32 cellular contexts compared by ENCODE assay signal in genomic region chr1:204166237-204166636, GRCh38. TPM values are rescaled to one million over a fixed set of nuclear protein-coding genes. Genes with fewer than 3 reads are reported as not detected.
"Had no signal": no experiment of that assay in that cellular context is flagged by ENCODE, and none has a peak within 500 bp of the region (broad histone marks: within the 10 kb centered on the region; RNA-seq: fewer than 3 reads in every experiment).

Gene REN, minus strand, starts transcription at chr1:204166337. Its CDS starts 44 bp downstream, at chr1:204166293.

- H3K27me3 Mint-ChIP-seq: activated naive CD4-positive, alpha-beta T cell treated with anti-CD3 and anti-CD28 coated beads, Interleukin-2, amount 50 U/mL, for 24 hours; activated naive CD8-positive, alpha-beta T cell treated with anti-CD3 and anti-CD28 coated beads, Interleukin-2, amount 10 ng/mL, durations not matched to agents 7 days and 5 days had no signal

- DNase-seq: activated CD4-positive, alpha-beta T cell treated with anti-CD3 and anti-CD28 coated beads, Interleukin-2, amount 10 ng/mL, durations not matched to agents 24 days and 14 days; activated CD4-positive, alpha-beta T cell treated with anti-CD3 and anti-CD28 coated beads, Interleukin-2, amount 50 U/mL, for 48 hours; activated CD8-positive, alpha-beta T cell treated with anti-CD3 and anti-CD28 coated beads, Interleukin-2, amount 10 ng/mL, durations not matched to agents 7 days and 5 days; activated gamma-delta T cell; activated naive CD4-positive, alpha-beta T cell treated with Interleukin-2 at 50 U/mL for 16 hours; activated naive CD8-positive, alpha-beta T cell treated with anti-CD3 and anti-CD28 coated beads, Interleukin-2, amount 10 ng/mL, durations not matched to agents 7 days and 5 days; activated T-cell treated with anti-CD3 and anti-CD28 coated beads, Interleukin-2, amount 50 U/mL, for 24 hours; amygdala; Kasumi-1; KG1; MG63; NCI-H1048; NCI-H1105 treated with DMSO at 0.1 percent for 48 hours; NCI-H1436; NCI-H1694; NCI-H1930; NCI-H2081 treated with DMSO at 0.1 percent for 48 hours; NCI-H345; NCI-H524 treated with DMSO at 0.1 percent for 48 hours; PC-3; Peyer's patch; RPMI8226; SHP77 treated with DMSO at 0.1 percent for 48 hours; SK-N-SH had no signal

- ATAC-seq: activated CD8-positive, alpha-beta T cell treated with anti-CD3 and anti-CD28 coated beads, Interleukin-2, amount 10 ng/mL, durations not matched to agents 7 days and 5 days; PC-3 had no signal

- H3K4me1 ChIP-seq: ascending aorta, Peyer's patch had no signal

- H3K36me3 Mint-ChIP-seq: activated naive CD4-positive, alpha-beta T cell treated with anti-CD3 and anti-CD28 coated beads, Interleukin-2, amount 50 U/mL, for 24 hours; activated naive CD8-positive, alpha-beta T cell treated with anti-CD3 and anti-CD28 coated beads, Interleukin-2, amount 10 ng/mL, durations not matched to agents 7 days and 5 days had no signal

- H3K27ac ChIP-seq: ascending aorta, cardiac muscle cell, Peyer's patch, SJSA1 had no signal

- H3K36me3 ChIP-seq: ascending aorta, cardiac muscle cell, MG63, Peyer's patch, SJSA1 had no signal

- H3K4me3 Mint-ChIP-seq: activated CD4-positive, alpha-beta T cell treated with anti-CD3 and anti-CD28 coated beads, Interleukin-2, amount 10 ng/mL, durations not matched to agents 24 days and 14 days; activated CD8-positive, alpha-beta T cell treated with anti-CD3 and anti-CD28 coated beads, Interleukin-2, amount 10 ng/mL, durations not matched to agents 7 days and 5 days; activated naive CD4-positive, alpha-beta T cell treated with anti-CD3 and anti-CD28 coated beads, Interleukin-2, amount 50 U/mL, for 24 hours; activated naive CD8-positive, alpha-beta T cell treated with anti-CD3 and anti-CD28 coated beads, Interleukin-2, amount 10 ng/mL, durations not matched to agents 7 days and 5 days; activated T-cell treated with anti-CD3 and anti-CD28 coated beads, Interleukin-2, amount 50 U/mL, for 24 hours; T-helper 1 cell treated with Interleukin-12 subunit alpha and Interleukin-12 subunit beta and Interleukin-4 antibody, amounts not matched to agents 30 μg/mL and 1 μg/mL, for 36 hours; T-helper 2 cell treated with Interferon-gamma antibody and Interleukin-4, amounts not matched to agents 5 μg/mL and 100 μg/mL, for 36 hours had no signal

- H3K27ac Mint-ChIP-seq: activated CD4-positive, alpha-beta T cell treated with anti-CD3 and anti-CD28 coated beads, Interleukin-2, amount 10 ng/mL, durations not matched to agents 24 days and 14 days; activated CD8-positive, alpha-beta T cell treated with anti-CD3 and anti-CD28 coated beads, Interleukin-2, amount 10 ng/mL, durations not matched to agents 7 days and 5 days; activated naive CD4-positive, alpha-beta T cell treated with anti-CD3 and anti-CD28 coated beads, Interleukin-2, amount 50 U/mL, for 24 hours; activated naive CD8-positive, alpha-beta T cell treated with anti-CD3 and anti-CD28 coated beads, Interleukin-2, amount 10 ng/mL, durations not matched to agents 7 days and 5 days; activated T-cell treated with anti-CD3 and anti-CD28 coated beads, Interleukin-2, amount 50 U/mL, for 24 hours; activated T-helper 2 cell treated with anti-CD3 and anti-CD28 coated beads, Interferon-gamma antibody, Interleukin-2, Interleukin-4, amounts not matched to agents 10 μg/mL and 5 μg/mL and 100 μg/mL, durations not matched to agents 14 hours and 24 hours and 36 hours; T-helper 1 cell treated with Interleukin-12 subunit alpha and Interleukin-12 subunit beta and Interleukin-4 antibody, amounts not matched to agents 30 μg/mL and 1 μg/mL, for 36 hours; T-helper 2 cell treated with Interferon-gamma antibody and Interleukin-4, amounts not matched to agents 5 μg/mL and 100 μg/mL, for 36 hours had no signal

- H3K4me3 ChIP-seq: ascending aorta, cardiac muscle cell, MG63, Peyer's patch, SJSA1 had no signal

- H3K27me3 ChIP-seq: ascending aorta, MG63, Peyer's patch, SJSA1 had no signal

- H3K9ac ChIP-seq: SK-N-SH had no signal

- H3K4me2 ChIP-seq: SK-N-SH had no signal

- H3K4me1 Mint-ChIP-seq: activated CD4-positive, alpha-beta T cell treated with anti-CD3 and anti-CD28 coated beads, Interleukin-2, amount 10 ng/mL, durations not matched to agents 24 days and 14 days; activated naive CD4-positive, alpha-beta T cell treated with anti-CD3 and anti-CD28 coated beads, Interleukin-2, amount 50 U/mL, for 24 hours had no signal

RNA-seq across cellular contexts. Expression of gene REN, which starts in this region (rescaled TPM):
- total RNA-seq: activated CD4-positive, alpha-beta T cell treated with anti-CD3 and anti-CD28 coated beads, Interleukin-2, amount 10 ng/mL, durations not matched to agents 24 days and 14 days; activated CD8-positive, alpha-beta T cell treated with anti-CD3 and anti-CD28 coated beads, Interleukin-2, amount 10 ng/mL, durations not matched to agents 7 days and 5 days; activated naive CD8-positive, alpha-beta T cell treated with anti-CD3 and anti-CD28 coated beads, Interleukin-2, amount 10 ng/mL, durations not matched to agents 7 days and 5 days; activated T-helper 2 cell treated with anti-CD3 and anti-CD28 coated beads, Interferon-gamma antibody, Interleukin-2, Interleukin-4, amounts not matched to agents 10 μg/mL and 5 μg/mL and 100 μg/mL, durations not matched to agents 14 hours and 24 hours and 36 hours; ascending aorta; cardiac muscle cell; NCI-H460; Peyer's patch; SJSA1 had no signal
- polyA plus RNA-seq: SK-N-SH had no signal
